ENCODE assay signal across 10 cellular contexts in genomic region chr12:106767954-106768501, GRCh38. TPM values are rescaled to one million over a fixed set of nuclear protein-coding genes. Genes with fewer than 3 reads are reported as not detected.
DNase-seq lines count a peak whose midpoint lies in the region; ATAC-seq, FAIRE-seq and TF ChIP-seq lines count a peak whose summit lies in the region.
"Had no signal": no experiment of that assay in that cellular context is flagged by ENCODE, and none has a peak within 500 bp of the region (broad histone marks: within the 10 kb centered on the region; RNA-seq: fewer than 3 reads in every experiment).

No MANE protein-coding gene starts in this region.

- no peak overlapping the region for H2BK15ac ChIP-seq in mesenchymal stem cell (ENCODE audit: low read depth, poor library complexity, severe bottlenecking)

- H3K18ac ChIP-seq in mesenchymal stem cell (ENCODE audit: low read depth in 1 of 2, low read length in 2 of 2): no peak overlapping the region

- H3K4ac ChIP-seq in mesenchymal stem cell (ENCODE audit: low read depth in 1 of 2, low read length in 2 of 2): no peak overlapping the region

- no peak overlapping the region for H2BK5ac ChIP-seq in mesenchymal stem cell (ENCODE audit: low read depth, low read length, poor library complexity, severe bottlenecking)

- no peak overlapping the region for H2AK5ac ChIP-seq in mesenchymal stem cell (ENCODE audit: low read length, severe bottlenecking)

- in situ Hi-C loops in ACHN (cut with HindIII; ENCODE audit: low pct_ligation_motif_present, low pct_unique_long_range_greater_than_20kb, low sequenced_read_pairs): no loop called here

- intact Hi-C loops in psoas muscle (cut with DNase I): no loop called here

- no peak overlapping the region for H4K91ac ChIP-seq in mesenchymal stem cell (ENCODE audit: low read length)

- H2BK120ac ChIP-seq in mesenchymal stem cell (ENCODE audit: low read depth, low read length): no peak overlapping the region

- no peak for ATAC-seq in GM19397 (IDR thresholded peaks at IDR 0.05; ENCODE audit: unreplicated experiment)
- no peak for ATAC-seq in GM18498 (IDR thresholded peaks at IDR 0.05; ENCODE audit: unreplicated experiment)
- ATAC-seq in psoas muscle: no peak
- ATAC-seq: activated T-cell treated with anti-CD3 and anti-CD28 coated beads, Interleukin-2, amount 50 U/mL, for 4 hours had no signal

- TF ChIP-seq CTCF in choroid plexus epithelial cell (conservative IDR thresholded peaks at IDR 0.05; ENCODE audit: low read depth, low read length): no peak
- TF ChIP-seq CTCF in psoas muscle (IDR thresholded peaks at IDR 0.05): no peak

- H3K27ac ChIP-seq in mesenchymal stem cell (ENCODE audit: low read length, poor library complexity, severe bottlenecking): peak overlapping the region; percentile 88
- H3K27ac ChIP-seq in small intestine (ENCODE audit: low read depth in 1 of 2, low read length in 1 of 2): no peak overlapping the region
- H3K27ac ChIP-seq in psoas muscle: no peak overlapping the region

- H3K36me3 ChIP-seq in mesenchymal stem cell (ENCODE audit: control insufficient read depth in 1 of 2, insufficient read depth in 2 of 2, low read depth in 1 of 2, low read length in 2 of 2) (no peaks in the 10 kb centered on the region), small intestine (ENCODE audit: control insufficient read depth in 2 of 2, insufficient read depth in 2 of 2, low read length in 2 of 2) (no peaks in the 10 kb centered on the region), psoas muscle (ENCODE audit: insufficient read depth in 1 of 2, low read depth in 1 of 2) (no peaks in the 10 kb centered on the region)

- H4K8ac ChIP-seq in mesenchymal stem cell (ENCODE audit: low read length): no peak overlapping the region

- 18% methylated on average over 3 of the region's 8 CpGs for WGBS in mesenchymal stem cell
- 55 to 58% (median 57%) methylated on average over 8 of the region's 8 CpGs for WGBS in small intestine, 3 donors
- 37 to 47% (median 40%) methylated on average over 8 of the region's 8 CpGs for WGBS in psoas muscle, 3 donors

- H3K27me3 ChIP-seq in mesenchymal stem cell (ENCODE audit: control insufficient read depth in 1 of 2, insufficient read depth in 1 of 2, low read length in 2 of 2) (peaks cover 0 to 10% of the 10 kb centered on the region in 2 experiments), small intestine (ENCODE audit: control insufficient read depth in 2 of 2, insufficient read depth in 2 of 2, low read length in 2 of 2) (peaks cover 0 to 3% of the 10 kb centered on the region in 2 donors), psoas muscle (ENCODE audit: insufficient read depth in 3 of 3, low read length in 2 of 3) (no peaks in the 10 kb centered on the region)

- peak overlapping the region; percentile 47 for H3K4me2 ChIP-seq in mesenchymal stem cell (ENCODE audit: low read length, poor library complexity, severe bottlenecking)

- H3K9ac ChIP-seq in mesenchymal stem cell (ENCODE audit: low read length): no peak overlapping the region

- no peak overlapping the region for H2AFZ ChIP-seq in mesenchymal stem cell (ENCODE audit: low read depth, low read length)

- no peak overlapping the region for H3K14ac ChIP-seq in mesenchymal stem cell (ENCODE audit: low read length in 2 of 2)

- no peak for TF ChIP-seq RAD21 in Ishikawa (IDR thresholded peaks at IDR 0.05; ENCODE audit: low read depth)

- H3K4me1 ChIP-seq in mesenchymal stem cell (ENCODE audit: control insufficient read depth, insufficient read depth, low read depth, low read length): peaks cover 10% of the 10 kb centered on the region
- H3K4me1 ChIP-seq in small intestine (ENCODE audit: control insufficient read depth in 2 of 2, insufficient read depth in 1 of 2, low read depth in 1 of 2, low read length in 1 of 2): no peaks in the 10 kb centered on the region
- peaks cover 23% of the 10 kb centered on the region for H3K4me1 ChIP-seq in psoas muscle

- peak; percentile 92 for DNase-seq in ACHN
- peak; percentile 60 for DNase-seq in choroid plexus epithelial cell (ENCODE audit: low read depth)
- no peak for DNase-seq in mesenchymal stem cell
- no peak for DNase-seq in small intestine
- DNase-seq in psoas muscle: no peak
- DNase-seq: activated T-cell treated with anti-CD3 and anti-CD28 coated beads, Interleukin-2, amount 50 U/mL, for 4 hours; NCI-H1436 had no signal

- no peak overlapping the region for H2BK12ac ChIP-seq in mesenchymal stem cell (ENCODE audit: low read length in 2 of 2)

- TF ChIP-seq EP300 in Ishikawa (IDR thresholded peaks at IDR 0.05; ENCODE audit: borderline replicate concordance): peak; percentile 61; the same call in 1 of the 2 replicates

- H3K4me3 ChIP-seq in choroid plexus epithelial cell (ENCODE audit: low read depth, low read length) (no peak overlapping the region), mesenchymal stem cell (ENCODE audit: insufficient read depth in 1 of 2, low read depth in 1 of 2, low read length in 2 of 2) (no peak overlapping the region), small intestine (ENCODE audit: low read depth in 1 of 2, low read length in 2 of 2) (no peak overlapping the region), psoas muscle (no peak overlapping the region)

- no peak overlapping the region for H3K23ac ChIP-seq in mesenchymal stem cell (ENCODE audit: low read length in 2 of 2)

- no peak for FAIRE-seq in small intestine (lab: Jason Lieb, UNC)

- H3K9me3 ChIP-seq in mesenchymal stem cell (ENCODE audit: control insufficient read depth, low read length) (no peaks in the 10 kb centered on the region), small intestine (ENCODE audit: control insufficient read depth, low read depth) (no peaks in the 10 kb centered on the region), psoas muscle (no peaks in the 10 kb centered on the region)

- no peaks in the 10 kb centered on the region for H3K79me1 ChIP-seq in mesenchymal stem cell (replicated peaks; ENCODE audit: low read length, poor library complexity, severe bottlenecking)

TF ChIP-seq in Ishikawa, 13 proteins besides CTCF, POLR2A, EP300 and RAD21:
- TF ChIP-seq EGR1 (IDR thresholded peaks at IDR 0.05): no peak
- TF ChIP-seq CREB1 (IDR thresholded peaks at IDR 0.05; ENCODE audit: low read depth): 0 out of 2 replicates have a peak, but pooled peaks have one; percentile 17
- no peak for TF ChIP-seq FOXM1 (IDR thresholded peaks at IDR 0.05; ENCODE audit: borderline replicate concordance, low read depth)
- TF ChIP-seq TAF1 (IDR thresholded peaks at IDR 0.05; ENCODE audit: low read depth): no peak
- no peak for TF ChIP-seq YY1 (IDR thresholded peaks at IDR 0.05; ENCODE audit: low read depth)
- no peak for TF ChIP-seq MAX (IDR thresholded peaks at IDR 0.05)
- TF ChIP-seq CEBPB (IDR thresholded peaks at IDR 0.05): 0 out of 2 replicates have a peak, but pooled peaks have one; percentile 18
- peak; percentile 50; the same call in 1 of the 2 replicates for TF ChIP-seq NFIC (IDR thresholded peaks at IDR 0.05)
- TF ChIP-seq REST (IDR thresholded peaks at IDR 0.05; ENCODE audit: low read depth): no peak
- TF ChIP-seq TEAD4 (IDR thresholded peaks at IDR 0.05): peak; percentile 78
- no peak for TF ChIP-seq USF1 (IDR thresholded peaks at IDR 0.05)
- TF ChIP-seq ZBTB7A (IDR thresholded peaks at IDR 0.05; ENCODE audit: low read depth): no peak; the same call in 1 of the 2 replicates
- peak; percentile 49; the same call in 1 of the 2 replicates for TF ChIP-seq TCF12 (IDR thresholded peaks at IDR 0.05; ENCODE audit: low read depth)

RNA-seq across cellular contexts. Expression of gene RIC8B, which starts 6.5 kb away (rescaled TPM):
- 7.6 TPM for polyA plus RNA-seq in mesenchymal stem cell (2013, experiment 1 of 2)
- 6.9 TPM for polyA plus RNA-seq in mesenchymal stem cell (2013, experiment 2 of 2)
- 1 to 10 TPM; 3.0 to 5.9 (median 4.9) TPM for polyA plus RNA-seq in small intestine
- 10 to 100 TPM in 3 of 4 donors, 1 to 10 TPM in 1; 5.8 to 12.0 (median 11.1) TPM for total RNA-seq in psoas muscle
- polyA plus RNA-seq in psoas muscle: 10 to 100 TPM in 1 of 3 donors, 1 to 10 TPM in 2; 4.9 to 19.3 (median 7.2) TPM

Comparison
In these comparisons a context has a peak if more than half of its experiments do, and no peak if none do; other contexts are left out.
1. DNase-seq: peak in ACHN (single experiment) and choroid plexus epithelial cell (single experiment); none in mesenchymal stem cell (single experiment), small intestine (single experiment) and psoas muscle (0 of 2).